ENCODE assay signal across 21 cellular contexts in the genomic region with DNA sequence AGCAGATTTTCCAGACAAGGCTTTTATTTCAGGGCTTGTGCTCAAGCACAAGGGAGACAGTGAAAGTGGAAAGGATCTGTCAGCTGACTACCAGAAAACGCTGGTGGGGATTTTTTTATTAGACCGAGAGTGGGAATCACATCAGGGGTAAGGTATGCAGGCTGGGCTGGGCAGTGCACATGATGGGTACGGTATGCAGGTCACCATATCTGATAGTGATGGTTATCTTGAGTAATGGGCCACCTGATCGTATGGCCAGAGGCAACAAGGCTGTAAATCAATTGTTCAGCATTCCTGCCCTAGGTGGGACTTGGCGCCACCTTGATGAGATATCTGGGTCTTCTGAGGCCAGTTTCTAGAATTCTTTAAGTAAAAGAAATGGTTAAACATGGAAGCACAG. TPM values are rescaled to one million over a fixed set of nuclear protein-coding genes. Genes with fewer than 3 reads are reported as not detected.
DNase-seq lines count a peak whose midpoint lies in the region; ATAC-seq, FAIRE-seq and TF ChIP-seq lines count a peak whose summit lies in the region.
"Had no signal": no experiment of that assay in that cellular context is flagged by ENCODE, and none has a peak within 500 bp of the region (broad histone marks: within the 10 kb centered on the region; RNA-seq: fewer than 3 reads in every experiment).

No MANE protein-coding gene starts in this region.

- DNase-seq in LoVo (ENCODE audit: low spot score), result peak; percentile 38
- DNase-seq in epithelial cell of prostate (ENCODE audit: low read depth, low spot score), result peak; percentile 61
- DNase-seq in mesothelial cell of epicardium (ENCODE audit: low spot score in 2 of 2, unreplicated experiment in 2 of 2), result no peak
- peak; percentile 41 for DNase-seq in urothelium cell line (ENCODE audit: low spot score)
- no peak for DNase-seq in activated CD4-positive, alpha-beta T cell treated with anti-CD3 and anti-CD28 coated beads, Interleukin-2, amount 50 U/mL, for 4 hours
- DNase-seq in right cardiac atrium, result no peak
- DNase-seq in NCI-H446 treated with DMSO at 0.1 percent for 48 hours (lab: John Stamatoyannopoulos, UW), result no peak
- DNase-seq: BE2C; CD4-positive, alpha-beta T cell; DMS79; GDM1; GM23248; HCEC 1CT; NCI-H1436; NCI-H2029; NCI-H2171 treated with DMSO at 0.1 percent for 48 hours; NCI-H510A; NCI-H774 had no signal

- H3K9me3 ChIP-seq in right cardiac atrium (ENCODE audit: control insufficient read depth, low read length), result no peaks in the 10 kb centered on the region
- H3K9me3 ChIP-seq: BE2C, SJSA1 had no signal

- intact Hi-C loops in right cardiac atrium (cut with DNase I), result no loop called here

- WGBS in right cardiac atrium, result 81% methylated on average over 5 of the region's 5 CpGs

- TF ChIP-seq CTCF in mesothelial cell of epicardium (IDR thresholded peaks at IDR 0.05; ENCODE audit: unreplicated experiment), result no peak

- H3K36me3 Mint-ChIP-seq in mesothelial cell of epicardium, result no peaks in the 10 kb centered on the region

- no peak for FAIRE-seq in urothelium cell line (lab: Jason Lieb, UNC)
- FAIRE-seq: GM12891, GM18507 had no signal

- no peaks in the 10 kb centered on the region for H3K27me3 Mint-ChIP-seq in mesothelial cell of epicardium (ENCODE audit: low read depth)

- peak overlapping the region; percentile 92 for H3K27ac Mint-ChIP-seq in mesothelial cell of epicardium
- H3K27ac Mint-ChIP-seq: CD4-positive, alpha-beta T cell had no signal

- peak overlapping the region; percentile 48 for H3K27ac ChIP-seq in epithelial cell of prostate
- H3K27ac ChIP-seq in right cardiac atrium (ENCODE audit: low read length), result no peak overlapping the region
- H3K27ac ChIP-seq: GM23248, SJSA1 had no signal

- H3K4me1 ChIP-seq in right cardiac atrium (ENCODE audit: control insufficient read depth, insufficient read depth, low read length), result no peaks in the 10 kb centered on the region
- H3K4me1 ChIP-seq: BE2C, SJSA1 had no signal

- no peak overlapping the region for H3K4me3 ChIP-seq in right cardiac atrium (ENCODE audit: low read length)
- H3K4me3 ChIP-seq: GM23248, SJSA1 had no signal

- no peak for ATAC-seq in right cardiac atrium

- no peak overlapping the region for H3K4me3 Mint-ChIP-seq in mesothelial cell of epicardium
- H3K4me3 Mint-ChIP-seq: CD4-positive, alpha-beta T cell had no signal

- H3K27me3 ChIP-seq in right cardiac atrium (ENCODE audit: control insufficient read depth, insufficient read depth), result no peaks in the 10 kb centered on the region
- H3K27me3 ChIP-seq: BE2C, SJSA1 had no signal

- peaks cover 26% of the 10 kb centered on the region for H3K4me1 Mint-ChIP-seq in mesothelial cell of epicardium

- H3K9me3 Mint-ChIP-seq in mesothelial cell of epicardium, result peaks cover 4% of the 10 kb centered on the region
- H3K9me3 Mint-ChIP-seq: CD4-positive, alpha-beta T cell had no signal

RNA-seq across cellular contexts. Expression of gene PIAS1, which starts 36.9 kb away (rescaled TPM):
- total RNA-seq in mesothelial cell of epicardium, result 68.2 to 71.1 TPM (median 69.2 TPM) in 3 replicates
- 10 to 100 TPM; 34.1 to 38.2 (median 35.9) TPM for total RNA-seq in right cardiac atrium
- 8.7 TPM for polyA plus RNA-seq in right cardiac atrium

Comparison
In these comparisons a context has a peak if more than half of its experiments do, and no peak if none do; other contexts are left out.
1. DNase-seq: peak in LoVo (single experiment), epithelial cell of prostate (single experiment) and urothelium cell line (single experiment); none in mesothelial cell of epicardium (0 of 2), activated CD4-positive, alpha-beta T cell treated with anti-CD3 and anti-CD28 coated beads, Interleukin-2, amount 50 U/mL, for 4 hours (0 of 2), right cardiac atrium (0 of 3) and NCI-H446 treated with DMSO at 0.1 percent for 48 hours (single experiment).